1 cellular context compared by ENCODE assay signal in genomic region chr6:280775-281468, GRCh38.
TF ChIP-seq lines count a peak whose summit lies in the region.

No MANE protein-coding gene starts in this region.

TF ChIP-seq in HepG2, 621 proteins besides CTCF, POLR2A, EP300 and RAD21:
- TF ChIP-seq, protein P1, sequence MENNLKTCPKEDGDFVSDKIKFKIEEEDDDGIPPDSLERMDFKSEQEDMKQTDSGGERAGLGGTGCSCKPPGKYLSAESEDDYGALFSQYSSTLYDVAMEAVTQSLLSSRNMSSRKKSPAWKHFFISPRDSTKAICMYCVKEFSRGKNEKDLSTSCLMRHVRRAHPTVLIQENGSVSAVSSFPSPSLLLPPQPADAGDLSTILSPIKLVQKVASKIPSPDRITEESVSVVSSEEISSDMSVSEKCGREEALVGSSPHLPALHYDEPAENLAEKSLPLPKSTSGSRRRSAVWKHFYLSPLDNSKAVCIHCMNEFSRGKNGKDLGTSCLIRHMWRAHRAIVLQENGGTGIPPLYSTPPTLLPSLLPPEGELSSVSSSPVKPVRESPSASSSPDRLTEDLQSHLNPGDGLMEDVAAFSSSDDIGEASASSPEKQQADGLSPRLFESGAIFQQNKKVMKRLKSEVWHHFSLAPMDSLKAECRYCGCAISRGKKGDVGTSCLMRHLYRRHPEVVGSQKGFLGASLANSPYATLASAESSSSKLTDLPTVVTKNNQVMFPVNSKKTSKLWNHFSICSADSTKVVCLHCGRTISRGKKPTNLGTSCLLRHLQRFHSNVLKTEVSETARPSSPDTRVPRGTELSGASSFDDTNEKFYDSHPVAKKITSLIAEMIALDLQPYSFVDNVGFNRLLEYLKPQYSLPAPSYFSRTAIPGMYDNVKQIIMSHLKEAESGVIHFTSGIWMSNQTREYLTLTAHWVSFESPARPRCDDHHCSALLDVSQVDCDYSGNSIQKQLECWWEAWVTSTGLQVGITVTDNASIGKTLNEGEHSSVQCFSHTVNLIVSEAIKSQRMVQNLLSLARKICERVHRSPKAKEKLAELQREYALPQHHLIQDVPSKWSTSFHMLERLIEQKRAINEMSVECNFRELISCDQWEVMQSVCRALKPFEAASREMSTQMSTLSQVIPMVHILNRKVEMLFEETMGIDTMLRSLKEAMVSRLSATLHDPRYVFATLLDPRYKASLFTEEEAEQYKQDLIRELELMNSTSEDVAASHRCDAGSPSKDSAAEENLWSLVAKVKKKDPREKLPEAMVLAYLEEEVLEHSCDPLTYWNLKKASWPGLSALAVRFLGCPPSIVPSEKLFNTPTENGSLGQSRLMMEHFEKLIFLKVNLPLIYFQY (CRISPR knock-in tag; IDR thresholded peaks at IDR 0.05; ENCODE audit: borderline replicate concordance) = no peak
- TF ChIP-seq, protein P2, sequence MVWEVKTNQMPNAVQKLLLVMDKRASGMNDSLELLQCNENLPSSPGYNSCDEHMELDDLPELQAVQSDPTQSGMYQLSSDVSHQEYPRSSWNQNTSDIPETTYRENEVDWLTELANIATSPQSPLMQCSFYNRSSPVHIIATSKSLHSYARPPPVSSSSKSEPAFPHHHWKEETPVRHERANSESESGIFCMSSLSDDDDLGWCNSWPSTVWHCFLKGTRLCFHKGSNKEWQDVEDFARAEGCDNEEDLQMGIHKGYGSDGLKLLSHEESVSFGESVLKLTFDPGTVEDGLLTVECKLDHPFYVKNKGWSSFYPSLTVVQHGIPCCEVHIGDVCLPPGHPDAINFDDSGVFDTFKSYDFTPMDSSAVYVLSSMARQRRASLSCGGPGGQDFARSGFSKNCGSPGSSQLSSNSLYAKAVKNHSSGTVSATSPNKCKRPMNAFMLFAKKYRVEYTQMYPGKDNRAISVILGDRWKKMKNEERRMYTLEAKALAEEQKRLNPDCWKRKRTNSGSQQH (CRISPR knock-in tag; IDR thresholded peaks at IDR 0.05; ENCODE audit: low read depth) = no peak
- TF ChIP-seq FOXK2 (IDR thresholded peaks at IDR 0.05) (no peak), PRMT3 (CRISPR knock-in tag; IDR thresholded peaks at IDR 0.05; ENCODE audit: borderline replicate concordance, low read depth) (no peak), KMT2B (CRISPR knock-in tag; IDR thresholded peaks at IDR 0.05) (no peak), FOSL1 (CRISPR knock-in tag; IDR thresholded peaks at IDR 0.05; ENCODE audit: borderline replicate concordance) (no peak), ZNF703 (CRISPR knock-in tag; IDR thresholded peaks at IDR 0.05; ENCODE audit: borderline replicate concordance) (no peak), ZNF816 (CRISPR knock-in tag; IDR thresholded peaks at IDR 0.05; ENCODE audit: borderline replicate concordance) (no peak), RFX3 (CRISPR knock-in tag; IDR thresholded peaks at IDR 0.05) (no peak), NR3C1 (CRISPR knock-in tag; IDR thresholded peaks at IDR 0.05) (no peak), MLLT10 (CRISPR knock-in tag; IDR thresholded peaks at IDR 0.05) (no peak), ZNF160 (CRISPR knock-in tag; IDR thresholded peaks at IDR 0.05) (no peak), CHD2 (IDR thresholded peaks at IDR 0.05; ENCODE audit: low read depth, low read length) (no peak)
- TF ChIP-seq, protein P3, sequence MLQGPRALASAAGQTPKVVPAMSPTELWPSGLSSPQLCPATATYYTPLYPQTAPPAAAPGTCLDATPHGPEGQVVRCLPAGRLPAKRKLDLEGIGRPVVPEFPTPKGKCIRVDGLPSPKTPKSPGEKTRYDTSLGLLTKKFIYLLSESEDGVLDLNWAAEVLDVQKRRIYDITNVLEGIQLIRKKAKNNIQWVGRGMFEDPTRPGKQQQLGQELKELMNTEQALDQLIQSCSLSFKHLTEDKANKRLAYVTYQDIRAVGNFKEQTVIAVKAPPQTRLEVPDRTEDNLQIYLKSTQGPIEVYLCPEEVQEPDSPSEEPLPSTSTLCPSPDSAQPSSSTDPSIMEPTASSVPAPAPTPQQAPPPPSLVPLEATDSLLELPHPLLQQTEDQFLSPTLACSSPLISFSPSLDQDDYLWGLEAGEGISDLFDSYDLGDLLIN (CRISPR knock-in tag; IDR thresholded peaks at IDR 0.05; ENCODE audit: borderline replicate concordance) = no peak
- TF ChIP-seq, protein P4, sequence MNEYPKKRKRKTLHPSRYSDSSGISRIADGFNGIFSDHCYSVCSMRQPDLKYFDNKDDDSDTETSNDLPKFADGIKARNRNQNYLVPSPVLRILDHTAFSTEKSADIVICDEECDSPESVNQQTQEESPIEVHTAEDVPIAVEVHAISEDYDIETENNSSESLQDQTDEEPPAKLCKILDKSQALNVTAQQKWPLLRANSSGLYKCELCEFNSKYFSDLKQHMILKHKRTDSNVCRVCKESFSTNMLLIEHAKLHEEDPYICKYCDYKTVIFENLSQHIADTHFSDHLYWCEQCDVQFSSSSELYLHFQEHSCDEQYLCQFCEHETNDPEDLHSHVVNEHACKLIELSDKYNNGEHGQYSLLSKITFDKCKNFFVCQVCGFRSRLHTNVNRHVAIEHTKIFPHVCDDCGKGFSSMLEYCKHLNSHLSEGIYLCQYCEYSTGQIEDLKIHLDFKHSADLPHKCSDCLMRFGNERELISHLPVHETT (CRISPR knock-in tag; conservative IDR thresholded peaks at IDR 0.05) = no peak
